In the genomic region with DNA sequence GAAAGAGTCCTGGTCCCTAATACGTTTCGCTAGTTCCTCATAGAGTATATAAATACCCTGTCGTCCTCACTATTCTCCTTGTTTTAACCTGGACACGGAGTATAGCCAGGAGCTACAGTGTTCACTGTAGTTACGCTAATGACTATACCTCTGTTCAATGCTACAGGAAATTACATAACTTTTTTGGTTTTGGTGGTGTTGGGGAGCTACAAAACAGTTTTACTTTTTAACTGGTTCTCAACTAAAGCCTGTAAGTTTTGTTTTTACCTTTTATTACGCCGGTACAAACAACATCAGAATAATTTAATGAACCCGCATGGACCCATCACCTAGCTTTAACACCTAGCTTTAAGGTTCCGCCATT, we compare ENCODE assay signal across 10 cellular contexts. TPM values are rescaled to one million over a fixed set of nuclear protein-coding genes. Genes with fewer than 3 reads are reported as not detected.
DNase-seq lines count a peak whose midpoint lies in the region; ATAC-seq and TF ChIP-seq lines count a peak whose summit lies in the region.
"Had no signal": no experiment of that assay in that cellular context is flagged by ENCODE, and none has a peak within 500 bp of the region (broad histone marks: within the 10 kb centered on the region; RNA-seq: fewer than 3 reads in every experiment).

No MANE protein-coding gene starts in this region.

- no TSS peak for BruUV-seq in mammary epithelial cell (replicated peaks; lab: Mats Ljungman, UMichigan)

- H3K27ac Mint-ChIP-seq in activated naive CD4-positive, alpha-beta T cell treated with anti-CD3 and anti-CD28 coated beads for 36 hours = peak overlapping the region; percentile 38
- no peak overlapping the region for H3K27ac Mint-ChIP-seq in stimulated activated effector memory CD8-positive, alpha-beta T cell treated with anti-CD3 and anti-CD28 coated beads, Interleukin-12 subunit alpha, Interleukin-12 subunit beta, amount 100 ng/mL, for 72 hours

- H3K4me3 ChIP-seq in mammary epithelial cell (replicated peaks in 1 of 3; ENCODE audit: insufficient read depth in 1 of 3, low read depth in 2 of 3, low read length in 3 of 3) = peak overlapping the region in 1 of 3 experiments; percentile 78

- H3K9me3 ChIP-seq in mammary epithelial cell (replicated peaks; ENCODE audit: insufficient read depth, low read length) = no peaks in the 10 kb centered on the region
- H3K9me3 ChIP-seq: esophagus muscularis mucosa had no signal

- peaks cover 21% of the 10 kb centered on the region for H3K4me1 ChIP-seq in mammary epithelial cell (ENCODE audit: insufficient read depth, low read length)

- 64% methylated on average over 9 of the region's 9 CpGs for WGBS in mammary epithelial cell (ENCODE audit: low coverage, missing lambda C conversion rate)

- H3K27me3 Mint-ChIP-seq in activated naive CD4-positive, alpha-beta T cell treated with anti-CD3 and anti-CD28 coated beads for 36 hours (ENCODE audit: low read depth) = no peaks in the 10 kb centered on the region

- peak overlapping the region; percentile 85 for H3K4me3 Mint-ChIP-seq in activated naive CD4-positive, alpha-beta T cell treated with anti-CD3 and anti-CD28 coated beads for 36 hours
- peak overlapping the region; percentile 86 for H3K4me3 Mint-ChIP-seq in stimulated activated effector memory CD8-positive, alpha-beta T cell treated with anti-CD3 and anti-CD28 coated beads, Interleukin-12 subunit alpha, Interleukin-12 subunit beta, amount 100 ng/mL, for 72 hours

- H3K27ac ChIP-seq in mammary epithelial cell (ENCODE audit: insufficient read depth, low read depth, low read length) = no peak overlapping the region

- in situ Hi-C loops in mammary epithelial cell (cut with MboI; ENCODE audit: low sequenced_read_pairs in 2 of 2) = no loop called here

- H3K36me3 ChIP-seq in mammary epithelial cell (ENCODE audit: insufficient read depth, low read length) = no peaks in the 10 kb centered on the region

- H3K4me2 ChIP-seq in mammary epithelial cell (ENCODE audit: insufficient read depth, low read depth, low read length) = peak overlapping the region; percentile 90

- no peak for ATAC-seq in stimulated activated effector memory CD8-positive, alpha-beta T cell treated with anti-CD3 and anti-CD28 coated beads, Interleukin-12 subunit alpha, Interleukin-12 subunit beta, amount 100 ng/mL, for 72 hours
- ATAC-seq in left ventricle myocardium superior (no peak), HG02840 (IDR thresholded peaks at IDR 0.05; ENCODE audit: low FRiP score, unreplicated experiment) (no peak)

- peaks cover 1% of the 10 kb centered on the region for H3K9me3 Mint-ChIP-seq in activated naive CD4-positive, alpha-beta T cell treated with anti-CD3 and anti-CD28 coated beads for 36 hours
- H3K9me3 Mint-ChIP-seq in stimulated activated effector memory CD8-positive, alpha-beta T cell treated with anti-CD3 and anti-CD28 coated beads, Interleukin-12 subunit alpha, Interleukin-12 subunit beta, amount 100 ng/mL, for 72 hours = no peaks in the 10 kb centered on the region

- dilution Hi-C loops in mammary epithelial cell (cut with HindIII; ENCODE audit: low sequenced_read_pairs) = no loop called here

- H3K79me2 ChIP-seq in mammary epithelial cell (ENCODE audit: insufficient read depth, low read length) = no peaks in the 10 kb centered on the region

- intact Hi-C loops in activated naive CD4-positive, alpha-beta T cell treated with anti-CD3 and anti-CD28 coated beads for 36 hours (cut with micrococcal nuclease) = loop anchor here (2.0 to 5.0 kb wide), 3 partner anchors 169 to 249 kb away; a partner anchor contains a TSS
- intact Hi-C loops in mammary epithelial cell (cut with micrococcal nuclease) = loop anchor here (2.0 kb wide), 1 partner anchor 111 kb away; no protein-coding TSS in a partner anchor
- intact Hi-C loops in left ventricle myocardium superior (cut with micrococcal nuclease) = no loop called here

- no peak for TF ChIP-seq CTCF in mammary epithelial cell (conservative IDR thresholded peaks at IDR 0.05 in 1 of 2, IDR thresholded peaks at IDR 0.05 in 1 of 2; ENCODE audit: extremely low read depth in 1 of 2, insufficient read depth in 1 of 2, low read depth in 1 of 2, low read length in 2 of 2)

- CTCF ChIA-PET in activated naive CD4-positive, alpha-beta T cell treated with anti-CD3 and anti-CD28 coated beads for 36 hours (lab: Charles Lee) = interaction anchor here (0.8 to 1.4 kb wide), 3 partner anchors 56 to 119 kb away, joined by 3 to 11 read pairs (median 4); no protein-coding TSS in a partner anchor
- CTCF ChIA-PET in mammary epithelial cell (lab: Charles Lee; ENCODE audit: low non-redundant PET) = interaction anchor here (0.6 kb wide), 1 partner anchor 56 kb away, joined by 4 read pairs; no protein-coding TSS in a partner anchor

- H3K36me3 Mint-ChIP-seq in activated naive CD4-positive, alpha-beta T cell treated with anti-CD3 and anti-CD28 coated beads for 36 hours (ENCODE audit: low read depth) = peaks cover 3% of the 10 kb centered on the region
- peaks cover 29% of the 10 kb centered on the region for H3K36me3 Mint-ChIP-seq in stimulated activated effector memory CD8-positive, alpha-beta T cell treated with anti-CD3 and anti-CD28 coated beads, Interleukin-12 subunit alpha, Interleukin-12 subunit beta, amount 100 ng/mL, for 72 hours

- no peaks in the 10 kb centered on the region for H4K20me1 ChIP-seq in mammary epithelial cell (ENCODE audit: insufficient read depth, low read length)

- H3K27me3 ChIP-seq in mammary epithelial cell (ENCODE audit: insufficient read depth, low read length) = no peaks in the 10 kb centered on the region
- H3K27me3 ChIP-seq: esophagus muscularis mucosa had no signal

- no peak for DNase-seq in activated naive CD4-positive, alpha-beta T cell treated with anti-CD3 and anti-CD28 coated beads for 36 hours
- no peak for DNase-seq in activated naive CD4-positive, alpha-beta T cell treated with anti-CD3 and anti-CD28 coated beads, Interleukin-2, amount 50 U/mL, for 16 hours
- DNase-seq in NOMO-1 treated with DMSO at 0.1 percent for 48 hours (lab: John Stamatoyannopoulos, UW; ENCODE audit: unreplicated experiment) = peak; percentile 66
- no peak for DNase-seq in mammary epithelial cell
- no peak for DNase-seq in stimulated activated effector memory CD8-positive, alpha-beta T cell treated with anti-CD3 and anti-CD28 coated beads, Interleukin-12 subunit alpha, Interleukin-12 subunit beta, amount 100 ng/mL, for 72 hours (ENCODE audit: low spot score in 2 of 2)
- DNase-seq in stimulated activated CD4-positive, alpha-beta T cell treated with anti-CD3 and anti-CD28 coated beads, Interleukin-4, amount 100 ng/mL, for 1 hour = no peak
- no peak for DNase-seq in left ventricle myocardium superior
- DNase-seq: NCI-H146 had no signal

- no peak overlapping the region for H3K9ac ChIP-seq in mammary epithelial cell (ENCODE audit: insufficient read depth, low read length)

- H3K4me1 Mint-ChIP-seq in activated naive CD4-positive, alpha-beta T cell treated with anti-CD3 and anti-CD28 coated beads for 36 hours (ENCODE audit: low read depth) = peaks cover 39% of the 10 kb centered on the region
- H3K4me1 Mint-ChIP-seq in stimulated activated effector memory CD8-positive, alpha-beta T cell treated with anti-CD3 and anti-CD28 coated beads, Interleukin-12 subunit alpha, Interleukin-12 subunit beta, amount 100 ng/mL, for 72 hours = peaks cover 48% of the 10 kb centered on the region

- no peak overlapping the region for H2AFZ ChIP-seq in mammary epithelial cell (ENCODE audit: low read depth, low read length)

RNA-seq across cellular contexts. Expression of a gene that starts 1.5 kb away (rescaled TPM):
- total RNA-seq in activated naive CD4-positive, alpha-beta T cell treated with anti-CD3 and anti-CD28 coated beads for 36 hours = 1 to 10 TPM; 2.1 to 2.2 TPM
- total RNA-seq in mammary epithelial cell (10 to 100 TPM in 1 of 2 donors, 1 to 10 TPM in 1; 7.3 to 10.5 TPM), left ventricle myocardium superior (8.8 TPM)
- 3.5 TPM for polyA plus RNA-seq in mammary epithelial cell
- 53.0 TPM for polyA minus RNA-seq in mammary epithelial cell

RNA-seq across cellular contexts. Expression of a gene that starts 11.6 kb away (rescaled TPM):
- total RNA-seq in activated naive CD4-positive, alpha-beta T cell treated with anti-CD3 and anti-CD28 coated beads for 36 hours = 1,000 to 10,000 TPM; 1,826 to 1,852 TPM
- total RNA-seq in mammary epithelial cell (100 to 1,000 TPM; 318 to 928 TPM), left ventricle myocardium superior (751 TPM)
- 625 TPM for polyA plus RNA-seq in mammary epithelial cell
- polyA minus RNA-seq in mammary epithelial cell = 180 TPM
